ENCODE assay signal across 15 cellular contexts in the genomic region with DNA sequence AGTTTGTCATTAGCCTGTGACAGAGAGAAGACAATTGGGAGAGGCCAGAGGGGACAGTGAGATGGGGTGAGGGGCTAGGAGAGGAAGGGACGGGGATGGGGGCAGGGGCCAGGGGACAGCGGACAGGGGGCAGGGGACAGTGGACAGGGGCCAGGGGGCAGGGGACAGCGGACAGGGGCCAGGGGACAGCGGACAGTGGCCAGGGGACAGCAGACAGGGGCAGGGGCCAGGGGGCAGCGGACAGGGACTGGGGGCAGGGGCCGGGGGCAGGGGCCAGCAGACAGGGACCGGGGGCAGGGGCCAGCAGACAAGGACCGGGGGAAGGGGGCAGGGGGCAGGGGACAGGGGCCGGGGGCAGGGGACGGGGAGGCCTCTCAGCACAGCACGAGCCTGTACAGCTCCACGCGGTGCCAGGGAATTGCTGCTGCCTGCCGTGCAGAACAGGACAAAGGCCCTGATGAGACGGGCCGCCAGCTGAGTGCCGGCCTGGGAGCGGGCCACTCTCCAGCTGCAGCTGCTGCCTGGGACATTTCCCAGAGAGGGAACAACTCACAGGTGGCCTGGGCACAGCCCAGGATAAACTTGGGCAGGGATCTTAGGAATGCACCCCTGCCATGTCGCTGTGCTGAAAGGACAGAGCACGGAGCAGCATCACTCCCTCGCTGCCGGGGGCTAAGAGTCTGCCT. TPM values are rescaled to one million over a fixed set of nuclear protein-coding genes. Genes with fewer than 3 reads are reported as not detected.
A peak's percentile ranks its signal among the peaks of the same experiment; 100 is the strongest.
DNase-seq lines count a peak whose midpoint lies in the region; ATAC-seq and TF ChIP-seq lines count a peak whose summit lies in the region.
"Had no signal": no experiment of that assay in that cellular context is flagged by ENCODE, and none has a peak within 500 bp of the region (broad histone marks: within the 10 kb centered on the region; RNA-seq: fewer than 3 reads in every experiment).

No MANE protein-coding gene starts in this region.

- peaks cover 0 to 11% of the 10 kb centered on the region in 2 donors for H3K4me1 ChIP-seq in right atrium auricular region
- H3K4me1 ChIP-seq in endodermal cell (ENCODE audit: control insufficient read depth, insufficient read depth, low read length): no peaks in the 10 kb centered on the region
- peaks cover 7 to 12% of the 10 kb centered on the region in 2 donors for H3K4me1 ChIP-seq in thyroid gland
- H3K4me1 ChIP-seq: ascending aorta had no signal

- DNase-seq in Right ventricle myocardium inferior (ENCODE audit: missing footprints) (no peak), right atrium auricular region (ENCODE audit: low spot score) (no peak), endodermal cell (no peak), nephron progenitor cell (peak; percentile 20), thyroid gland (peak; percentile 36 to 63)
- no peak for DNase-seq in activated CD8-positive, alpha-beta memory T cell treated with anti-CD3 and anti-CD28 coated beads, Interleukin-2, amount 50 U/mL, for 48 hours
- DNase-seq: GM23248; NCI-H2081 treated with DMSO at 0.1 percent for 48 hours; stimulated activated CD4-positive, alpha-beta T cell treated with anti-CD3 and anti-CD28 coated beads, Interleukin-4, amount 100 ng/mL, for 24 hours had no signal

- H3K9me3 ChIP-seq in right atrium auricular region: no peaks in the 10 kb centered on the region
- H3K9me3 ChIP-seq in endodermal cell (ENCODE audit: control insufficient read depth, low read length): peaks cover 6% of the 10 kb centered on the region
- H3K9me3 ChIP-seq in thyroid gland: no peaks in the 10 kb centered on the region
- H3K9me3 ChIP-seq: ascending aorta had no signal

- WGBS in endodermal cell (ENCODE audit: insufficient coverage in 1 of 2, insufficient read length in 1 of 2), 2 experiments: 50 to 87% methylated on average over 7 to 16 of the region's 22 CpGs
- WGBS in thyroid gland, 2 donors: 50 to 90% methylated on average over 2 to 10 of the region's 22 CpGs

- peaks cover 1% of the 10 kb centered on the region for H3K9me3 Mint-ChIP-seq in endodermal cell
- no peaks in the 10 kb centered on the region for H3K9me3 Mint-ChIP-seq in nephron progenitor cell
- H3K9me3 Mint-ChIP-seq: nephron had no signal

- no peak overlapping the region for H3K4me3 ChIP-seq in right atrium auricular region
- H3K4me3 ChIP-seq in endodermal cell (ENCODE audit: low read length): no peak overlapping the region
- H3K4me3 ChIP-seq in thyroid gland (replicated peaks in 1 of 3): no peak overlapping the region
- H3K4me3 ChIP-seq: ascending aorta, GM23248 had no signal

- intact Hi-C loops in Right ventricle myocardium inferior (cut with DNase I): loop anchor here (10.0 kb wide), 1 partner anchor 303 kb away; no protein-coding TSS in a partner anchor
- intact Hi-C loops in thyroid gland (cut with DNase I): no loop called here

- TF ChIP-seq POLR2A in thyroid gland (IDR thresholded peaks at IDR 0.05): no peak

- no peaks in the 10 kb centered on the region for H3K27me3 ChIP-seq in right atrium auricular region
- no peaks in the 10 kb centered on the region for H3K27me3 ChIP-seq in endodermal cell (ENCODE audit: control insufficient read depth, insufficient read depth, low read length, poor library complexity, severe bottlenecking)
- no peaks in the 10 kb centered on the region for H3K27me3 ChIP-seq in thyroid gland
- H3K27me3 ChIP-seq: ascending aorta had no signal

- no peak overlapping the region for H3K27ac ChIP-seq in right atrium auricular region
- peak overlapping the region; percentile 75 for H3K27ac ChIP-seq in endodermal cell (ENCODE audit: low read depth, low read length)
- no peak overlapping the region for H3K27ac ChIP-seq in thyroid gland
- H3K27ac ChIP-seq: ascending aorta, epithelial cell of prostate, GM23248 had no signal

- H3K36me3 Mint-ChIP-seq in endodermal cell (ENCODE audit: low read depth) (peaks cover 29% of the 10 kb centered on the region), nephron progenitor cell (ENCODE audit: low read depth) (peaks cover 36% of the 10 kb centered on the region)

- H3K27me3 Mint-ChIP-seq in endodermal cell (ENCODE audit: insufficient read depth) (no peaks in the 10 kb centered on the region), nephron progenitor cell (ENCODE audit: low read depth, poor library complexity) (no peaks in the 10 kb centered on the region)
- H3K27me3 Mint-ChIP-seq: B cell had no signal

- H3K9ac ChIP-seq in endodermal cell (ENCODE audit: extremely low read depth, low read length, poor library complexity, severe bottlenecking): no peak overlapping the region
- H3K9ac ChIP-seq: GM23248 had no signal

- TF ChIP-seq CTCF in right atrium auricular region (IDR thresholded peaks at IDR 0.05) (no peak), endodermal cell (conservative IDR thresholded peaks at IDR 0.05) (no peak), nephron progenitor cell (IDR thresholded peaks at IDR 0.05) (no peak), thyroid gland (IDR thresholded peaks at IDR 0.05) (no peak)

- ATAC-seq in Right ventricle myocardium inferior: peak; percentile 56
- ATAC-seq in HG03457 (IDR thresholded peaks at IDR 0.05; ENCODE audit: unreplicated experiment): no peak
- ATAC-seq in GM19467 (IDR thresholded peaks at IDR 0.05; ENCODE audit: unreplicated experiment): no peak

- no peak overlapping the region for H3K4me3 Mint-ChIP-seq in endodermal cell
- no peak overlapping the region for H3K4me3 Mint-ChIP-seq in nephron progenitor cell
- H3K4me3 Mint-ChIP-seq: B cell, nephron had no signal

- H3K36me3 ChIP-seq in right atrium auricular region (peaks cover 5% of the 10 kb centered on the region), endodermal cell (ENCODE audit: control insufficient read depth, insufficient read depth, low read length) (peaks cover 4% of the 10 kb centered on the region), thyroid gland (no peaks in the 10 kb centered on the region)

- H3K27ac Mint-ChIP-seq in endodermal cell (peak overlapping the region; percentile 16), nephron progenitor cell (peak overlapping the region; percentile 98)
- H3K27ac Mint-ChIP-seq: B cell had no signal

- H3K4me1 Mint-ChIP-seq in endodermal cell (peaks cover 19% of the 10 kb centered on the region), nephron progenitor cell (peaks cover 57% of the 10 kb centered on the region)
- H3K4me1 Mint-ChIP-seq: B cell had no signal

RNA-seq across cellular contexts. Expression of gene CENPO, which starts 38.7 kb away (rescaled TPM):
- total RNA-seq in Right ventricle myocardium inferior (3.0 TPM), right atrium auricular region (1 to 10 TPM; 1.2 to 1.7 TPM), endodermal cell (10 to 100 TPM; 27.3 to 40.3 TPM), thyroid gland (1 to 10 TPM; 4.2 to 8.9 (median 6.3) TPM)
- polyA plus RNA-seq in endodermal cell (2013, experiment 1 of 2): 42.5 TPM
- 38.4 TPM for polyA plus RNA-seq in endodermal cell (2013, experiment 2 of 2)
- total RNA-seq: ascending aorta had no signal

RNA-seq across cellular contexts. Expression of gene PTRHD1, which starts 38.7 kb away (rescaled TPM):
- total RNA-seq in Right ventricle myocardium inferior (33.4 TPM), right atrium auricular region (10 to 100 TPM; 12.8 to 17.7 TPM), endodermal cell (10 to 100 TPM; 37.2 to 38.2 TPM), thyroid gland (10 to 100 TPM; 12.6 to 68.8 (median 31.6) TPM)
- polyA plus RNA-seq in endodermal cell (2013, experiment 1 of 2): 40.6 TPM
- 35.9 TPM for polyA plus RNA-seq in endodermal cell (2013, experiment 2 of 2)

Comparison
In these comparisons a context has a peak if more than half of its experiments do, and no peak if none do; other contexts are left out.
1. DNase-seq: peak in nephron progenitor cell (single experiment) and thyroid gland (2 of 2); none in Right ventricle myocardium inferior (single experiment), right atrium auricular region (single experiment), endodermal cell (single experiment) and activated CD8-positive, alpha-beta memory T cell treated with anti-CD3 and anti-CD28 coated beads, Interleukin-2, amount 50 U/mL, for 48 hours (single experiment).